ENCODE assay signal across 8 cellular contexts in genomic region chr19:51259348-51260245, GRCh38. TPM values are rescaled to one million over a fixed set of nuclear protein-coding genes. Genes with fewer than 3 reads are reported as not detected.
DNase-seq lines count a peak whose midpoint lies in the region; ATAC-seq and TF ChIP-seq lines count a peak whose summit lies in the region.

No MANE protein-coding gene starts in this region.

- H3K4me1 ChIP-seq in GM23338 (ENCODE audit: insufficient read depth): peaks cover 14% of the 10 kb centered on the region
- H3K4me1 ChIP-seq in liver (ENCODE audit: control insufficient read depth in 4 of 4, insufficient read depth in 4 of 4, low read length in 3 of 4): no peaks in the 10 kb centered on the region
- no peaks in the 10 kb centered on the region for H3K4me1 ChIP-seq in transverse colon

- no peaks in the 10 kb centered on the region for H4K20me1 ChIP-seq in GM23338 (replicated peaks; ENCODE audit: insufficient read depth)

- no peak overlapping the region for H3K9ac ChIP-seq in liver (ENCODE audit: low read depth in 1 of 2, low read length in 2 of 2)

- WGBS in liver: 29% methylated on average over 5 of the region's 5 CpGs
- WGBS in transverse colon (ENCODE audit: low coverage in 1 of 2), 2 donors: 29 to 32% methylated on average over 5 of the region's 5 CpGs

- H3K4me3 Mint-ChIP-seq in CD4-positive, alpha-beta T cell: no peak overlapping the region
- no peak overlapping the region for H3K4me3 Mint-ChIP-seq in GM23338

- intact Hi-C loops in CD4-positive, alpha-beta T cell (cut with DNase I, micrococcal nuclease): loop anchor here in 1 of 2 experiments (10.0 kb wide), 1 partner anchor 325 kb away; no protein-coding TSS in a partner anchor
- intact Hi-C loops in transverse colon (cut with DNase I; ENCODE audit: low total_unique reads): no loop called here

- H3K4me1 Mint-ChIP-seq in CD4-positive, alpha-beta T cell (ENCODE audit: low read depth): no peaks in the 10 kb centered on the region
- H3K4me1 Mint-ChIP-seq in GM23338: peaks cover 13% of the 10 kb centered on the region; the same call in 2 of the 3 replicates

- H3K4me3 ChIP-seq in GM23338 (no peak overlapping the region), astrocyte of the spinal cord (ENCODE audit: low read depth, low read length) (no peak overlapping the region), liver (ENCODE audit: low read depth in 1 of 3, low read length in 3 of 3) (no peak overlapping the region), transverse colon (no peak overlapping the region)

- H3K9me3 ChIP-seq in CD4-positive, alpha-beta T cell (ENCODE audit: control insufficient read depth, low read length): no peaks in the 10 kb centered on the region
- no peaks in the 10 kb centered on the region for H3K9me3 ChIP-seq in liver (ENCODE audit: control insufficient read depth in 4 of 4, low read length in 3 of 4)
- no peaks in the 10 kb centered on the region for H3K9me3 ChIP-seq in transverse colon

- no peak for TF ChIP-seq POLR2A in transverse colon (IDR thresholded peaks at IDR 0.05)

- peak; percentile 69 to 76 for TF ChIP-seq RAD21 in liver (IDR thresholded peaks at IDR 0.05)

- H3K27me3 Mint-ChIP-seq in CD4-positive, alpha-beta T cell: peaks cover 30% of the 10 kb centered on the region
- no peaks in the 10 kb centered on the region for H3K27me3 Mint-ChIP-seq in GM23338 (ENCODE audit: insufficient read depth, low read depth, poor library complexity)

- H3K9me2 ChIP-seq in GM23338 (ENCODE audit: insufficient read depth): no peaks in the 10 kb centered on the region

- H3K36me3 ChIP-seq in GM23338 (ENCODE audit: insufficient read depth): no peaks in the 10 kb centered on the region
- no peaks in the 10 kb centered on the region for H3K36me3 ChIP-seq in liver (ENCODE audit: control insufficient read depth in 4 of 4, insufficient read depth in 3 of 4, low read depth in 1 of 4, low read length in 3 of 4)
- no peaks in the 10 kb centered on the region for H3K36me3 ChIP-seq in transverse colon

- H3K27ac ChIP-seq in CD4-positive, alpha-beta T cell (ENCODE audit: low read depth, low read length): no peak overlapping the region
- no peak overlapping the region for H3K27ac ChIP-seq in GM23338 (ENCODE audit: low read depth)
- H3K27ac ChIP-seq in liver (ENCODE audit: low read depth in 1 of 2, low read length in 2 of 2): no peak overlapping the region
- no peak overlapping the region for H3K27ac ChIP-seq in transverse colon

- POLR2A ChIA-PET in CD4-positive, alpha-beta T cell (lab: Charles Lee): no interaction called here

- TF ChIP-seq EP300 in transverse colon (IDR thresholded peaks at IDR 0.05; ENCODE audit: low read depth): no peak

- peak overlapping the region; percentile 55 for H3K4me2 ChIP-seq in GM23338

- H3K36me3 Mint-ChIP-seq in CD4-positive, alpha-beta T cell (ENCODE audit: low read depth): no peaks in the 10 kb centered on the region
- H3K36me3 Mint-ChIP-seq in GM23338 (ENCODE audit: low read depth): peaks cover 3% of the 10 kb centered on the region; the same call in 1 of the 3 replicates

- peak; percentile 63 for TF ChIP-seq CTCF in CD4-positive, alpha-beta T cell (IDR thresholded peaks at IDR 0.05)
- TF ChIP-seq CTCF in GM23338 (conservative IDR thresholded peaks at IDR 0.05; ENCODE audit: low read depth in 2 of 2): peak; percentile 85 to 90
- peak; percentile 51 for TF ChIP-seq CTCF in astrocyte of the spinal cord (IDR thresholded peaks at IDR 0.05; ENCODE audit: low read depth, low read length)
- TF ChIP-seq CTCF in liver (IDR thresholded peaks at IDR 0.05; ENCODE audit: low read depth, low read length, missing input control): peak; percentile 50
- peak in 4 of 5 experiments; percentile 22 to 47 (median 38) for TF ChIP-seq CTCF in transverse colon (IDR thresholded peaks at IDR 0.05)

- H3K27me3 ChIP-seq in CD4-positive, alpha-beta T cell (ENCODE audit: control insufficient read depth, insufficient read depth, low read length): peaks cover 4% of the 10 kb centered on the region
- H3K27me3 ChIP-seq in GM23338 (ENCODE audit: insufficient read depth) (no peaks in the 10 kb centered on the region), liver (ENCODE audit: control insufficient read depth in 4 of 4, insufficient read depth in 4 of 4, low read length in 3 of 4) (peaks cover 0 to 5% (median 0%) of the 10 kb centered on the region in 4 donors), transverse colon (peaks cover 5% of the 10 kb centered on the region)

- DNase-seq in CD4-positive, alpha-beta T cell: peak in 4 of 10 experiments; percentile 4 to 36 (median 21)
- peak; percentile 72 for DNase-seq in GM23338 (ENCODE audit: low spot score)
- peak; percentile 43 for DNase-seq in RPMI7951 (ENCODE audit: low read depth)
- DNase-seq in astrocyte of the spinal cord (ENCODE audit: low read depth, low spot score): no peak
- DNase-seq in transverse colon: no peak
- no peak for DNase-seq in middle frontal gyrus (ENCODE audit: extremely low spot score, low spot score)

- no peaks in the 10 kb centered on the region for H3F3A ChIP-seq in GM23338 (replicated peaks; ENCODE audit: low read depth)

- ATAC-seq in CD4-positive, alpha-beta T cell (ENCODE audit: poor library complexity): peak; percentile 32
- peak; percentile 82 for ATAC-seq in GM23338
- ATAC-seq in activated CD4-positive, CD25-positive, alpha-beta regulatory T cell treated with anti-CD3 and anti-CD28 coated beads, Interleukin-2, amount 50 U/mL, for 24 hours: no peak

- H3K9me3 Mint-ChIP-seq in CD4-positive, alpha-beta T cell: no peaks in the 10 kb centered on the region
- peaks cover 8% of the 10 kb centered on the region; the same call in 1 of the 3 replicates for H3K9me3 Mint-ChIP-seq in GM23338

- CTCF ChIA-PET in CD4-positive, alpha-beta T cell (lab: Charles Lee): no interaction called here

- in situ Hi-C loops in astrocyte of the spinal cord (cut with HindIII; ENCODE audit: low sequenced_read_pairs) (no loop called here), transverse colon (cut with MboI; ENCODE audit: low pct_ligation_motif_present in 1 of 4, low pct_unique_long_range_greater_than_20kb in 1 of 4, low sequenced_read_pairs in 3 of 4) (no loop called here)

- no peaks in the 10 kb centered on the region for H3K79me2 ChIP-seq in GM23338 (replicated peaks; ENCODE audit: insufficient read depth)

- H3K27ac Mint-ChIP-seq in CD4-positive, alpha-beta T cell: no peak overlapping the region
- no peak overlapping the region for H3K27ac Mint-ChIP-seq in GM23338

- no peak overlapping the region for H2AFZ ChIP-seq in GM23338

TF ChIP-seq in GM23338, 12 proteins besides CTCF, POLR2A, EP300 and RAD21 (continues in another document):
- TF ChIP-seq CREB1 (CRISPR knock-in tag; IDR thresholded peaks at IDR 0.05; ENCODE audit: low read depth) (no peak), EZH2 (IDR thresholded peaks at IDR 0.05; ENCODE audit: low read depth, unreplicated experiment) (no peak), NANOG (IDR thresholded peaks at IDR 0.05; ENCODE audit: borderline replicate concordance) (no peak), STAT1 (IDR thresholded peaks at IDR 0.05; ENCODE audit: unreplicated experiment) (no peak)

TF ChIP-seq in liver, 16 proteins besides CTCF, POLR2A, EP300 and RAD21 (continues in another document):
- TF ChIP-seq TAF1 (conservative IDR thresholded peaks at IDR 0.05) (no peak), ATF3 (IDR thresholded peaks at IDR 0.05) (no peak), EGR1 (IDR thresholded peaks at IDR 0.05; ENCODE audit: low read depth in 2 of 2) (no peak), FOXA1 (IDR thresholded peaks at IDR 0.05) (no peak), HNF4A (conservative IDR thresholded peaks at IDR 0.05) (no peak), SP1 (IDR thresholded peaks at IDR 0.05) (no peak), NR2F2 (IDR thresholded peaks at IDR 0.05) (no peak), JUND (IDR thresholded peaks at IDR 0.05) (no peak), ZBTB33 (IDR thresholded peaks at IDR 0.05) (no peak)

RNA-seq across cellular contexts. Expression of gene SIGLECL1, which starts 8.7 kb away (rescaled TPM):
- total RNA-seq in CD4-positive, alpha-beta T cell: not detected
- not detected in 2 replicates for total RNA-seq in GM23338 (2014; rRNA removed; shearing (Covaris generic))
- polyA plus RNA-seq in GM23338 (2016; fragmentation: Nextera tagmentation; extraction: Ambion mirVana) (not detected in 2 replicates), liver (not detected)
- total RNA-seq in RPMI7951 (2014; rRNA removed; shearing (Covaris generic)): not detected in 2 replicates
- total RNA-seq in liver (under 1 TPM in 1 of 2 donors, not detected in 1; 0.05 TPM), transverse colon (not detected)

RNA-seq across cellular contexts. Expression of gene CD33, which starts 34.7 kb away (rescaled TPM):
- 1 to 10 TPM in 1 of 2 experiments, under 1 TPM in 1; 0.60 to 1.7 TPM for total RNA-seq in CD4-positive, alpha-beta T cell
- 0.12 and 0.45 TPM in 2 replicates for total RNA-seq in GM23338 (2014; rRNA removed; shearing (Covaris generic))
- polyA plus RNA-seq in GM23338 (2016; fragmentation: Nextera tagmentation; extraction: Ambion mirVana) (0.30 TPM in 1 of 2 replicates, not detected in the other), liver (1 to 10 TPM; 1.3 to 5.1 TPM)
- total RNA-seq in RPMI7951 (2014; rRNA removed; shearing (Covaris generic)): 2.1 and 2.4 TPM in 2 replicates
- total RNA-seq in liver (1 to 10 TPM; 2.8 to 4.8 TPM), transverse colon (1 to 10 TPM in 2 of 4 donors, not detected in 2; 2.5 to 2.6 TPM)

RNA-seq across cellular contexts. Expression of gene IGLON5, which starts 51.8 kb away (rescaled TPM):
- not detected for total RNA-seq in CD4-positive, alpha-beta T cell
- total RNA-seq in GM23338 (2014; rRNA removed; shearing (Covaris generic)): 29.1 and 29.4 TPM in 2 replicates
- polyA plus RNA-seq in GM23338 (2016; fragmentation: Nextera tagmentation; extraction: Ambion mirVana) (5.0 and 5.4 TPM in 2 replicates), liver (under 1 TPM; 0.25 to 0.46 TPM)
- total RNA-seq in RPMI7951 (2014; rRNA removed; shearing (Covaris generic)): not detected in 2 replicates
- total RNA-seq in liver (under 1 TPM in 1 of 2 donors, not detected in 1; 0.25 TPM), transverse colon (under 1 TPM in 1 of 4 donors, not detected in 3; 0.27 TPM)

Comparison
In these comparisons a context has a peak if more than half of its experiments do, and no peak if none do; other contexts are left out.
1. ATAC-seq: peak in CD4-positive, alpha-beta T cell (single experiment) and GM23338 (single experiment); none in activated CD4-positive, CD25-positive, alpha-beta regulatory T cell treated with anti-CD3 and anti-CD28 coated beads, Interleukin-2, amount 50 U/mL, for 24 hours (0 of 2).
2. DNase-seq: peak in GM23338 (single experiment) and RPMI7951 (single experiment); none in astrocyte of the spinal cord (single experiment), transverse colon (single experiment) and middle frontal gyrus (single experiment).
3. RNA of gene IGLON5, which starts 51.8 kb away (total RNA-seq): 29.1 to 29.4 TPM in GM23338; 0.25 TPM in liver, 0.27 TPM in transverse colon, not detected in CD4-positive, alpha-beta T cell and not detected in RPMI7951; every median in the first group is over 10 times any median in the second.
4. Peak in every context shown above with its lines, with median percentiles within 50 percentile points of each other: CTCF ChIP-seq.